22 cellular contexts compared by ENCODE assay signal in the genomic region with DNA sequence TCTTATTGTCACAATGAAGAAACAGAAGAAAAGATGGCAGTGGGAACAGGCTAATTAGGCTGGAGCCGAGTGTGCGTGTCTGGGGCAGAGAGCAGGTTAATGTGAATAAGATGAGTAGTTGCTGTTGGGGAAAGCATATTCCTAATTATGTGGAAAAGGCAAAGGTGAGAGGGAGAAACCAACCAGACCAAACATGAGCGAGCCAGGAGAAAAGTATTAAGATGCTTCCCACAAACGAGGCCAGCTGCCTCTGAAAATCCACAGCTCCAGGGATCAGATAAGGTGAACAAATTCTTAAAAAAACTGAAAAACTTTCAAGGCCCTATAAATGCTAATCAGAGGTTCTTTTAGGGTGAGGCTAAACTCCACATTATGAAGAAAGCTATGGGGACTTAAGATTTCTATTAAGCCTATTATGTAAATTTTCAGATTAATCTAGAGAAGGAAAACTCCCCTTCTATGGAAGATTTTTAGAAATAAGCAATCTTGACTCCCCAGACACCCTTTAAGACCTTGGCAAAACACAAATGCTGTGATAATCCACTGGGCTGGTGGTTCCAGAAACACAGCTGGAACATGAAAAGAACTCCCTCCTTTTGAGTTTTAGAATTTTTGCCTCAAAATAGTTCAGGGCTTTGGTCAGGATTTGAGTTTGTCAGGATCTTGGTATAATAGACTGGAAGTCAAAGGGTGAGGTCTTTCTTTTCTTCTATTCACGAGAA.
DNase-seq lines count a peak whose midpoint lies in the region; ATAC-seq and TF ChIP-seq lines count a peak whose summit lies in the region.
"Had no signal": no experiment of that assay in that cellular context is flagged by ENCODE, and none has a peak within 500 bp of the region (broad histone marks: within the 10 kb centered on the region; RNA-seq: fewer than 3 reads in every experiment).

No MANE protein-coding gene starts in this region.

- no peaks in the 10 kb centered on the region for H3K36me3 ChIP-seq in left ventricle myocardium inferior

- ATAC-seq in sciatic nerve: peak; percentile 64
- ATAC-seq in HG03432 (IDR thresholded peaks at IDR 0.05; ENCODE audit: unreplicated experiment): no peak
- ATAC-seq: HepG2 had no signal

- H3K4me3 ChIP-seq in left ventricle myocardium inferior (no peak overlapping the region), coronary artery (no peak overlapping the region)
- H3K4me3 ChIP-seq: PC-9 had no signal

- H3K27ac ChIP-seq in left ventricle myocardium inferior (replicated peaks) (peak overlapping the region; percentile 66), coronary artery (no peak overlapping the region)
- H3K27ac ChIP-seq: PC-9 had no signal

- intact Hi-C loops in left ventricle myocardium inferior (cut with micrococcal nuclease) (no loop called here), sciatic nerve (cut with DNase I) (no loop called here)

- H3K9me3 ChIP-seq in left ventricle myocardium inferior (replicated peaks): no peaks in the 10 kb centered on the region

- TF ChIP-seq CTCF in left ventricle myocardium inferior (IDR thresholded peaks at IDR 0.05; ENCODE audit: borderline replicate concordance) (no peak), coronary artery (IDR thresholded peaks at IDR 0.05) (no peak)

- peak; percentile 27 for DNase-seq in NCI-H82 (lab: John Stamatoyannopoulos, UW)
- DNase-seq in NCI-H82 treated with DMSO at 0.1 percent for 48 hours (lab: John Stamatoyannopoulos, UW; ENCODE audit: unreplicated experiment): no peak
- DNase-seq in left ventricle myocardium inferior: no peak
- DNase-seq in sciatic nerve (ENCODE audit: low spot score): no peak
- DNase-seq in coronary artery (ENCODE audit: low spot score): no peak
- DNase-seq in GM19240 (ENCODE audit: insufficient read length, low spot score): no peak
- DNase-seq: 8988T, ACHN, Calu3, DMS79 treated with DMSO at 0.1 percent for 48 hours, GF-D8, Karpas-422, NCI-H1092, NCI-H1417 treated with DMSO at 0.1 percent for 48 hours, NCI-H1694 treated with DMSO at 0.1 percent for 48 hours, NCI-H2081 treated with DMSO at 0.1 percent for 48 hours, NCI-H524, NCI-H774, PC-9, SHP77 had no signal

- H3K27me3 ChIP-seq in left ventricle myocardium inferior (ENCODE audit: low read depth): no peaks in the 10 kb centered on the region

- H3K4me1 ChIP-seq in left ventricle myocardium inferior: peaks cover 19% of the 10 kb centered on the region
